ENCODE assay signal across 30 cellular contexts in genomic region chr6:147234685-147235084, GRCh38.
"Had no signal": no experiment of that assay in that cellular context is flagged by ENCODE, and none has a peak within 500 bp of the region (broad histone marks: within the 10 kb centered on the region; RNA-seq: fewer than 3 reads in every experiment).

No MANE protein-coding gene starts in this region.

- H3K4me3 ChIP-seq: ascending aorta, cardiac muscle cell had no signal

- H3K9me3 ChIP-seq: ascending aorta had no signal

- ATAC-seq: activated CD8-positive, alpha-beta memory T cell treated with anti-CD3 and anti-CD28 coated beads, Interleukin-2, amount 10 ng/mL, durations not matched to agents 7 days and 5 days; activated CD8-positive, alpha-beta T cell treated with anti-CD3 and anti-CD28 coated beads, Interleukin-2, amount 10 ng/mL, durations not matched to agents 7 days and 5 days; activated naive CD8-positive, alpha-beta T cell treated with anti-CD3 and anti-CD28 coated beads, Interleukin-2, amount 50 U/mL, for 24 hours; T-helper 17 cell had no signal

- FAIRE-seq: bronchial epithelial cell, TTC549 had no signal

- DNase-seq: activated B cell treated with CpG ODN at 0.5 μM for 24 hours; activated CD4-positive, alpha-beta memory T cell treated with anti-CD3 and anti-CD28 coated beads for 36 hours; activated CD4-positive, alpha-beta T cell treated with anti-CD3 and anti-CD28 coated beads for 4 hours; activated CD4-positive, alpha-beta T cell treated with anti-CD3 and anti-CD28 coated beads, Interleukin-2, amount 10 ng/mL, durations not matched to agents 24 days and 14 days; activated CD4-positive, alpha-beta T cell treated with anti-CD3 and anti-CD28 coated beads, Interleukin-2, amount 50 U/mL, for 1 hour; activated CD4-positive, alpha-beta T cell treated with anti-CD3 and anti-CD28 coated beads, Interleukin-2, amount 50 U/mL, for 4 hours; activated CD4-positive, CD25-positive, alpha-beta regulatory T cell treated with anti-CD3 and anti-CD28 coated beads, Interleukin-2, amount 50 U/mL, for 72 hours; activated CD8-positive, alpha-beta memory T cell treated with anti-CD3 and anti-CD28 coated beads for 24 hours; activated CD8-positive, alpha-beta memory T cell treated with anti-CD3 and anti-CD28 coated beads, Interleukin-2, amount 10 ng/mL, durations not matched to agents 7 days and 5 days; activated CD8-positive, alpha-beta memory T cell treated with anti-CD3 and anti-CD28 coated beads, Interleukin-2, amount 50 U/mL, for 48 hours; activated CD8-positive, alpha-beta T cell treated with anti-CD3 and anti-CD28 coated beads, Interleukin-2, amount 10 ng/mL, durations not matched to agents 7 days and 5 days; activated effector memory CD4-positive, alpha-beta T cell treated with Interleukin-2 at 50 U/mL for 16 hours; activated gamma-delta T cell; activated naive CD4-positive, alpha-beta T cell treated with anti-CD3 and anti-CD28 coated beads, Interleukin-2, amount 10 ng/mL, durations not matched to agents 7 days and 5 days; activated naive CD4-positive, alpha-beta T cell treated with Interleukin-2 at 50 U/mL for 16 hours; activated naive CD8-positive, alpha-beta T cell treated with anti-CD3 and anti-CD28 coated beads, Interleukin-2, amount 10 ng/mL, durations not matched to agents 7 days and 5 days; activated naive CD8-positive, alpha-beta T cell treated with anti-CD3 and anti-CD28 coated beads, Interleukin-2, amount 50 U/mL, for 24 hours; activated T-cell treated with anti-CD3 and anti-CD28 coated beads, Interleukin-2, amount 50 U/mL, for 24 hours; activated T-cell treated with anti-CD3 and anti-CD28 coated beads, Interleukin-2, amount 50 U/mL, for 48 hours; amygdala; anterior cingulate cortex; caudate nucleus; cerebellar nuclear complex; T-helper 17 cell; T-helper 9 cell had no signal

- H3K4me1 ChIP-seq: ascending aorta had no signal

- H3K27me3 ChIP-seq: ascending aorta, cardiac muscle cell had no signal

- H3K27ac ChIP-seq: ascending aorta, cardiac muscle cell, VCaP had no signal

- H3K36me3 ChIP-seq: cardiac muscle cell had no signal
